In genomic region chr6:131372535-131372934, GRCh38 we compare ENCODE assay signal across 16 cellular contexts.
"Had no signal": no experiment of that assay in that cellular context is flagged by ENCODE, and none has a peak within 500 bp of the region (broad histone marks: within the 10 kb centered on the region; RNA-seq: fewer than 3 reads in every experiment).

No MANE protein-coding gene starts in this region.

- H3K4me3 ChIP-seq: spleen, transverse colon had no signal

- H3K9me3 ChIP-seq: neutrophil, transverse colon had no signal

- ATAC-seq: activated T-cell treated with anti-CD3 and anti-CD28 coated beads, Interleukin-2, amount 50 U/mL, for 72 hours; stimulated activated naive B cell treated with anti-CD40 and anti-IgM and Interleukin-4, amounts not matched to agents 10 μg/mL and 1 μg/mL and 100 μg/mL, for 72 hours had no signal

- H3K27ac ChIP-seq: neutrophil, spleen, transverse colon, VCaP had no signal

- H3K27me3 ChIP-seq: neutrophil, spleen, transverse colon had no signal

- DNase-seq: activated CD4-positive, alpha-beta memory T cell treated with anti-CD3 and anti-CD28 coated beads for 36 hours; activated gamma-delta T cell treated with Interleukin-2 at 50 U/mL for 16 hours; activated naive CD8-positive, alpha-beta T cell treated with anti-CD3 and anti-CD28 coated beads for 36 hours; activated T-cell treated with anti-CD3 and anti-CD28 coated beads, Interleukin-2, amount 50 U/mL, for 72 hours; aorta; hippocampal formation; kidney glomerular epithelial cell; posterior cingulate gyrus; spleen; stimulated activated CD4-positive, alpha-beta T cell treated with anti-CD3 and anti-CD28 coated beads, Interleukin-1b, Interleukin-23, amount 100 ng/mL, for 48 hours; stimulated activated naive B cell treated with anti-CD40 and anti-IgM and Interleukin-4, amounts not matched to agents 10 μg/mL and 1 μg/mL and 100 μg/mL, for 72 hours; substantia nigra; T-helper 9 cell; transverse colon had no signal

- H3K36me3 ChIP-seq: neutrophil, spleen, transverse colon had no signal
